In genomic region chr14:44352212-44352611, GRCh38 we compare ENCODE assay signal across 16 cellular contexts.
DNase-seq lines count a peak whose midpoint lies in the region; ATAC-seq and TF ChIP-seq lines count a peak whose summit lies in the region.
"Had no signal": no experiment of that assay in that cellular context is flagged by ENCODE, and none has a peak within 500 bp of the region (broad histone marks: within the 10 kb centered on the region; RNA-seq: fewer than 3 reads in every experiment).

No MANE protein-coding gene starts in this region.

- no peak overlapping the region for H3K9ac ChIP-seq in Karpas-422 (ENCODE audit: low read length)
- H3K9ac ChIP-seq: BLaER1 treated with 17β-estradiol and CSF1 and Interleukin-3, amounts not matched to agents 10 nM and 100 nM had no signal

- ATAC-seq in stimulated activated memory B cell treated with anti-CD40 and anti-IgM and Interleukin-4, amounts not matched to agents 10 μg/mL and 1 μg/mL and 100 μg/mL, for 72 hours = no peak
- no peak for ATAC-seq in HG02973 (IDR thresholded peaks at IDR 0.05; ENCODE audit: unreplicated experiment)
- ATAC-seq: CD8-positive, alpha-beta T cell had no signal

- H3K9me2 ChIP-seq in Karpas-422 (replicated peaks; ENCODE audit: insufficient read depth, low read length) = no peaks in the 10 kb centered on the region

- H2AFZ ChIP-seq in Karpas-422 (ENCODE audit: low read length) = peak overlapping the region; percentile 72; the same call in 1 of the 2 replicates

- no peak overlapping the region for H3K27ac Mint-ChIP-seq in stimulated activated memory B cell treated with anti-CD40 and anti-IgM and Interleukin-4, amounts not matched to agents 10 μg/mL and 1 μg/mL and 100 μg/mL, for 72 hours
- H3K27ac Mint-ChIP-seq in MCF 10A (ENCODE audit: low read depth, unreplicated experiment) = no peak overlapping the region
- H3K27ac Mint-ChIP-seq: B cell; CD8-positive, alpha-beta T cell; H9 had no signal

- no TSS peak for BruUV-seq in MCF 10A (replicated peaks; lab: Mats Ljungman, UMichigan)

- H3K4me2 ChIP-seq in Karpas-422 (ENCODE audit: low read depth, low read length, poor library complexity, severe bottlenecking) = no peak overlapping the region
- H3K4me2 ChIP-seq: BLaER1 treated with 17β-estradiol and CSF1 and Interleukin-3, amounts not matched to agents 10 nM and 100 nM had no signal

- no peaks in the 10 kb centered on the region for H3K4me1 Mint-ChIP-seq in stimulated activated memory B cell treated with anti-CD40 and anti-IgM and Interleukin-4, amounts not matched to agents 10 μg/mL and 1 μg/mL and 100 μg/mL, for 72 hours
- no peaks in the 10 kb centered on the region for H3K4me1 Mint-ChIP-seq in MCF 10A (ENCODE audit: insufficient read depth, unreplicated experiment)
- H3K4me1 Mint-ChIP-seq: B cell, H9 had no signal

- no peak for TF ChIP-seq CTCF in MCF 10A (IDR thresholded peaks at IDR 0.05; ENCODE audit: unreplicated experiment)

- H3K4me3 Mint-ChIP-seq in stimulated activated memory B cell treated with anti-CD40 and anti-IgM and Interleukin-4, amounts not matched to agents 10 μg/mL and 1 μg/mL and 100 μg/mL, for 72 hours = no peak overlapping the region
- H3K4me3 Mint-ChIP-seq in MCF 10A (ENCODE audit: unreplicated experiment) = no peak overlapping the region
- H3K4me3 Mint-ChIP-seq: B cell; CD8-positive, alpha-beta T cell; H9 had no signal

- H3K9me3 ChIP-seq in Karpas-422 (ENCODE audit: low read length) = peaks cover 12% of the 10 kb centered on the region

- peaks cover 7% of the 10 kb centered on the region for H3K9me3 Mint-ChIP-seq in stimulated activated memory B cell treated with anti-CD40 and anti-IgM and Interleukin-4, amounts not matched to agents 10 μg/mL and 1 μg/mL and 100 μg/mL, for 72 hours
- H3K9me3 Mint-ChIP-seq in MCF 10A (ENCODE audit: unreplicated experiment) = peaks cover 11% of the 10 kb centered on the region

- H3K79me2 ChIP-seq in Karpas-422 (ENCODE audit: low read length) = no peaks in the 10 kb centered on the region

- intact Hi-C loops in MCF 10A (cut with micrococcal nuclease) = no loop called here

- no peak overlapping the region for H3K4me3 ChIP-seq in Karpas-422 (ENCODE audit: low read length)
- H3K4me3 ChIP-seq: BLaER1 treated with 17β-estradiol and CSF1 and Interleukin-3, amounts not matched to agents 10 nM and 100 nM had no signal

- H3K36me3 ChIP-seq in Karpas-422 (ENCODE audit: insufficient read depth, low read length) = no peaks in the 10 kb centered on the region
- H3K36me3 ChIP-seq: BLaER1 treated with 17β-estradiol and CSF1 and Interleukin-3, amounts not matched to agents 10 nM and 100 nM had no signal

- no peaks in the 10 kb centered on the region for H3K27me3 ChIP-seq in Karpas-422 (ENCODE audit: low read length)
- H3K27me3 ChIP-seq: BLaER1 treated with 17β-estradiol and CSF1 and Interleukin-3, amounts not matched to agents 10 nM and 100 nM had no signal

- CTCF ChIA-PET in MCF 10A (lab: Yijun Ruan, JAX) = interaction anchor here (0.5 kb wide), 1 partner anchor 28 kb away, joined by 3 read pairs; no protein-coding TSS in a partner anchor

- H3K4me1 ChIP-seq in Karpas-422 (ENCODE audit: low read length) = no peaks in the 10 kb centered on the region
- H3K4me1 ChIP-seq: BLaER1 treated with 17β-estradiol and CSF1 and Interleukin-3, amounts not matched to agents 10 nM and 100 nM had no signal

- POLR2A ChIA-PET in MCF 10A (lab: Yijun Ruan, JAX) = no interaction called here

- no peaks in the 10 kb centered on the region for H4K20me1 ChIP-seq in Karpas-422 (ENCODE audit: insufficient read depth, low read depth, low read length)
- H4K20me1 ChIP-seq: BLaER1 treated with 17β-estradiol and CSF1 and Interleukin-3, amounts not matched to agents 10 nM and 100 nM had no signal

- DNase-seq in NCI-H82 (lab: John Stamatoyannopoulos, UW) = peak; percentile 1
- DNase-seq in NCI-H82 treated with DMSO at 0.1 percent for 48 hours (lab: John Stamatoyannopoulos, UW; ENCODE audit: unreplicated experiment) = no peak
- no peak for DNase-seq in Karpas-422
- DNase-seq in left kidney (ENCODE audit: low read depth, low spot score) = peak; percentile 5
- no peak for DNase-seq in MCF 10A (ENCODE audit: unreplicated experiment)
- DNase-seq: 8988T; Calu3; CD8-positive, alpha-beta T cell; DMS 273 treated with DMSO at 0.1 percent for 48 hours; GF-D8; H9 had no signal

- no peak overlapping the region for H3K27ac ChIP-seq in Karpas-422 (ENCODE audit: low read length)
- H3K27ac ChIP-seq: BLaER1 treated with 17β-estradiol and CSF1 and Interleukin-3, amounts not matched to agents 10 nM and 100 nM; HL-60 had no signal

- no peaks in the 10 kb centered on the region for H3K36me3 Mint-ChIP-seq in stimulated activated memory B cell treated with anti-CD40 and anti-IgM and Interleukin-4, amounts not matched to agents 10 μg/mL and 1 μg/mL and 100 μg/mL, for 72 hours
- no peaks in the 10 kb centered on the region for H3K36me3 Mint-ChIP-seq in MCF 10A (ENCODE audit: insufficient read depth, unreplicated experiment)
- H3K36me3 Mint-ChIP-seq: CD8-positive, alpha-beta T cell had no signal

- no peaks in the 10 kb centered on the region for H3K27me3 Mint-ChIP-seq in stimulated activated memory B cell treated with anti-CD40 and anti-IgM and Interleukin-4, amounts not matched to agents 10 μg/mL and 1 μg/mL and 100 μg/mL, for 72 hours
- no peaks in the 10 kb centered on the region for H3K27me3 Mint-ChIP-seq in MCF 10A (ENCODE audit: insufficient read depth, unreplicated experiment)
- H3K27me3 Mint-ChIP-seq: B cell had no signal

Comparison
In these comparisons a context has a peak if more than half of its experiments do, and no peak if none do; other contexts are left out.
1. DNase-seq: peak in NCI-H82 (single experiment) and left kidney (single experiment); none in NCI-H82 treated with DMSO at 0.1 percent for 48 hours (single experiment), Karpas-422 (single experiment) and MCF 10A (single experiment).